8 cellular contexts compared by ENCODE assay signal in the genomic region with DNA sequence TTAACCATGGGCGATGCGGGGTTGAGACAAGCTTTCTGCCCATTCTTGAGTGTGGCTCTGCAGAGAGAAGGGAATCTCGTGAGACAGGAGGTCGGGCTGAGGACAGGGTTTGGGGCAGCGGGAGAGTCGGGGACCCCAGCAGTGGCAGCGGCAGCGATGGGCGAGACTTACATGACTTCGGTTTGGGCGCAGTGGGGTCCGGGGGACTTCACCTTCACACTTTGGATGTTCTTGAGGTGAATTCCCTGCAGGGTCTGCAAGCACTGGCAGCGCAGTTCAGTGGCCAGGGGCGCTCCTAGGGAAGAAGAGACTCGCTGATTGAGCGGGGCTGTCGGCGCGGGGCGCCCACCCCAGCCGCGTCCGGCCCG. TPM values are rescaled to one million over a fixed set of nuclear protein-coding genes. Genes with fewer than 3 reads are reported as not detected.
DNase-seq lines count a peak whose midpoint lies in the region; ATAC-seq and TF ChIP-seq lines count a peak whose summit lies in the region.

No MANE protein-coding gene starts in this region.

- H3K4me1 Mint-ChIP-seq in CD4-positive, alpha-beta T cell (ENCODE audit: low read depth) = peaks cover 13% of the 10 kb centered on the region
- H3K4me1 Mint-ChIP-seq in nephron progenitor cell = peaks cover 12% of the 10 kb centered on the region

- intact Hi-C loops in CD4-positive, alpha-beta T cell (cut with DNase I, micrococcal nuclease) = no loop called here

- no peak for TF ChIP-seq CTCF in CD4-positive, alpha-beta T cell (IDR thresholded peaks at IDR 0.05)
- TF ChIP-seq CTCF in nephron progenitor cell (IDR thresholded peaks at IDR 0.05) = no peak

- H3K9me3 ChIP-seq in CD4-positive, alpha-beta T cell (ENCODE audit: control insufficient read depth, low read length) = no peaks in the 10 kb centered on the region
- no peaks in the 10 kb centered on the region for H3K9me3 ChIP-seq in NT2/D1 (ENCODE audit: insufficient read depth, low read length)

- H3K4me3 Mint-ChIP-seq in CD4-positive, alpha-beta T cell = peak overlapping the region; percentile 75
- peak overlapping the region; percentile 89 for H3K4me3 Mint-ChIP-seq in nephron progenitor cell

- H3K9me3 Mint-ChIP-seq in CD4-positive, alpha-beta T cell = no peaks in the 10 kb centered on the region
- no peaks in the 10 kb centered on the region for H3K9me3 Mint-ChIP-seq in nephron progenitor cell

- TF ChIP-seq POLR2A in erythroblast (IDR thresholded peaks at IDR 0.05; ENCODE audit: low read length) = no peak

- H3K27ac Mint-ChIP-seq in CD4-positive, alpha-beta T cell = no peak overlapping the region
- no peak overlapping the region for H3K27ac Mint-ChIP-seq in nephron progenitor cell

- H3K4me3 ChIP-seq in NT2/D1 (ENCODE audit: insufficient read length, low read depth) = peak overlapping the region; percentile 50

- H3K9ac ChIP-seq in NT2/D1 (ENCODE audit: insufficient read length, low read depth) = peak overlapping the region; percentile 66

- H3K27ac ChIP-seq in CD4-positive, alpha-beta T cell (ENCODE audit: low read depth, low read length) = no peak overlapping the region

- H3K4me1 ChIP-seq in NT2/D1 (ENCODE audit: insufficient read depth, insufficient read length) = no peaks in the 10 kb centered on the region

- H3K27me3 Mint-ChIP-seq in CD4-positive, alpha-beta T cell = peaks cover 74% of the 10 kb centered on the region
- H3K27me3 Mint-ChIP-seq in nephron progenitor cell (ENCODE audit: low read depth, poor library complexity) = peaks cover 60% of the 10 kb centered on the region

- peaks cover 42% of the 10 kb centered on the region for H3K27me3 ChIP-seq in CD4-positive, alpha-beta T cell (ENCODE audit: control insufficient read depth, insufficient read depth, low read length)
- H3K27me3 ChIP-seq in NT2/D1 (ENCODE audit: insufficient read depth, insufficient read length) = peaks cover 24% of the 10 kb centered on the region

- no peak for DNase-seq in CD4-positive, alpha-beta T cell
- DNase-seq in NT2/D1 (ENCODE audit: low read depth, low spot score) = no peak
- DNase-seq in erythroblast (lab: John Stamatoyannopoulos, UW) = peak; percentile 33 to 72
- DNase-seq in nephron progenitor cell = no peak
- DNase-seq in dedifferentiated amniotic fluid mesenchymal stem cell (ENCODE audit: extremely low spot score) = no peak
- no peak for DNase-seq in AG08396 (ENCODE audit: low spot score)

- no peak for ATAC-seq in CD4-positive, alpha-beta T cell (ENCODE audit: poor library complexity)
- ATAC-seq in GM21717 (IDR thresholded peaks at IDR 0.05; ENCODE audit: unreplicated experiment) = no peak
- no peak for ATAC-seq in GM21576 (IDR thresholded peaks at IDR 0.05; ENCODE audit: unreplicated experiment)

- H3K36me3 ChIP-seq in NT2/D1 (ENCODE audit: insufficient read depth, insufficient read length, low read length) = no peaks in the 10 kb centered on the region

- POLR2A ChIA-PET in CD4-positive, alpha-beta T cell (lab: Charles Lee) = no interaction called here

- CTCF ChIA-PET in CD4-positive, alpha-beta T cell (lab: Charles Lee) = no interaction called here

- H3K36me3 Mint-ChIP-seq in CD4-positive, alpha-beta T cell (ENCODE audit: low read depth) = no peaks in the 10 kb centered on the region
- no peaks in the 10 kb centered on the region for H3K36me3 Mint-ChIP-seq in nephron progenitor cell (ENCODE audit: low read depth)

RNA-seq across cellular contexts. Expression of a gene that starts 0.4 kb away (rescaled TPM):
- 1 to 10 TPM; 3.4 to 3.8 TPM for total RNA-seq in CD4-positive, alpha-beta T cell

RNA-seq across cellular contexts. Expression of a gene that starts 59.3 kb away (rescaled TPM):
- total RNA-seq in CD4-positive, alpha-beta T cell = 10 to 100 TPM; 13.7 to 14.4 TPM

Comparison
In these comparisons a context has a peak if more than half of its experiments do, and no peak if none do; other contexts are left out.
1. DNase-seq: peak in erythroblast (2 of 2); none in CD4-positive, alpha-beta T cell (0 of 10), NT2/D1 (single experiment), nephron progenitor cell (single experiment), dedifferentiated amniotic fluid mesenchymal stem cell (single experiment) and AG08396 (single experiment).